ENCODE assay signal across 14 cellular contexts in genomic region chr11:122179966-122180365, GRCh38.
DNase-seq lines count a peak whose midpoint lies in the region; ATAC-seq and TF ChIP-seq lines count a peak whose summit lies in the region.
"Had no signal": no experiment of that assay in that cellular context is flagged by ENCODE, and none has a peak within 500 bp of the region (broad histone marks: within the 10 kb centered on the region; RNA-seq: fewer than 3 reads in every experiment).

No MANE protein-coding gene starts in this region.

- H3K79me2 ChIP-seq in ACC112 (ENCODE audit: control insufficient read depth, insufficient read depth, low read length, unreplicated experiment), result peaks cover 83% of the 10 kb centered on the region

- H3K27me3 ChIP-seq in ACC112 (ENCODE audit: insufficient read depth, low read length) (no peaks in the 10 kb centered on the region), RWPE2 (ENCODE audit: insufficient read depth, poor library complexity, severe bottlenecking) (no peaks in the 10 kb centered on the region), esophagus muscularis mucosa (no peaks in the 10 kb centered on the region), Peyer's patch (no peaks in the 10 kb centered on the region)

- CTCF ChIA-PET in activated CD4-positive, alpha-beta memory T cell treated with anti-CD3 and anti-CD28 coated beads, Interleukin-2, amount 10 ng/mL, durations not matched to agents 7 days and 5 days (lab: Charles Lee), result interaction anchor here (1.0 to 1.3 kb wide), 2 partner anchors 16 to 26 kb away, joined by 3 to 5 read pairs; no protein-coding TSS in a partner anchor

- H3K36me3 Mint-ChIP-seq in osteocyte (ENCODE audit: unreplicated experiment), result peaks cover 2% of the 10 kb centered on the region
- no peaks in the 10 kb centered on the region for H3K36me3 Mint-ChIP-seq in activated CD4-positive, alpha-beta memory T cell treated with anti-CD3 and anti-CD28 coated beads, Interleukin-2, amount 10 ng/mL, durations not matched to agents 7 days and 5 days (ENCODE audit: low read depth)

- H3K27ac ChIP-seq in ACC112 (ENCODE audit: low read depth, low read length) (peak overlapping the region; percentile 99), RWPE2 (ENCODE audit: poor library complexity, severe bottlenecking) (peak overlapping the region; percentile 99), esophagus muscularis mucosa (replicated peaks in 1 of 4) (peak overlapping the region; percentile 58 to 72 (median 68)), Peyer's patch (peak overlapping the region in 1 of 4 donors; percentile 15)

- peak overlapping the region; percentile 92 for H3K4me3 ChIP-seq in ACC112 (ENCODE audit: low read depth, low read length)
- peak overlapping the region; percentile 42 for H3K4me3 ChIP-seq in RWPE2 (ENCODE audit: severe bottlenecking)
- H3K4me3 ChIP-seq in esophagus muscularis mucosa, result peak overlapping the region in 1 of 4 donors; percentile 5
- no peak overlapping the region for H3K4me3 ChIP-seq in Peyer's patch

- H3K4me1 ChIP-seq in ACC112 (ENCODE audit: control insufficient read depth, insufficient read depth, low read length, unreplicated experiment), result peaks cover 66% of the 10 kb centered on the region
- peaks cover 51% of the 10 kb centered on the region for H3K4me1 ChIP-seq in RWPE2 (ENCODE audit: insufficient read depth, poor library complexity, severe bottlenecking)
- peaks cover 3 to 34% (median 30%) of the 10 kb centered on the region in 4 donors for H3K4me1 ChIP-seq in esophagus muscularis mucosa
- no peaks in the 10 kb centered on the region for H3K4me1 ChIP-seq in Peyer's patch

- WGBS in esophagus muscularis mucosa, result 42% methylated on average over 6 of the region's 6 CpGs

- intact Hi-C loops in esophagus muscularis mucosa (cut with DNase I), result no loop called here

- TF ChIP-seq POLR2A in esophagus muscularis mucosa (IDR thresholded peaks at IDR 0.05; ENCODE audit: low read depth) (no peak), Peyer's patch (IDR thresholded peaks at IDR 0.05) (no peak)

- peak overlapping the region; percentile 79 for H3K4me3 Mint-ChIP-seq in osteocyte (ENCODE audit: unreplicated experiment)
- no peak overlapping the region for H3K4me3 Mint-ChIP-seq in activated CD4-positive, alpha-beta memory T cell treated with anti-CD3 and anti-CD28 coated beads, Interleukin-2, amount 10 ng/mL, durations not matched to agents 7 days and 5 days

- H3K27ac Mint-ChIP-seq in osteocyte (ENCODE audit: unreplicated experiment), result peak overlapping the region; percentile 95
- no peak overlapping the region for H3K27ac Mint-ChIP-seq in activated CD4-positive, alpha-beta memory T cell treated with anti-CD3 and anti-CD28 coated beads, Interleukin-2, amount 10 ng/mL, durations not matched to agents 7 days and 5 days

- H3K4me1 Mint-ChIP-seq in osteocyte (ENCODE audit: unreplicated experiment), result peaks cover 80% of the 10 kb centered on the region
- H3K4me1 Mint-ChIP-seq in activated CD4-positive, alpha-beta memory T cell treated with anti-CD3 and anti-CD28 coated beads, Interleukin-2, amount 10 ng/mL, durations not matched to agents 7 days and 5 days, result no peaks in the 10 kb centered on the region

- TF ChIP-seq CTCF in RWPE2 (IDR thresholded peaks at IDR 0.05; ENCODE audit: poor library complexity, severe bottlenecking) (no peak), esophagus muscularis mucosa (IDR thresholded peaks at IDR 0.05) (no peak), osteocyte (IDR thresholded peaks at IDR 0.05) (no peak), Peyer's patch (IDR thresholded peaks at IDR 0.05) (no peak)

- no peak for ATAC-seq in RWPE2 (ENCODE audit: low read depth)
- no peak for ATAC-seq in HG02588 (IDR thresholded peaks at IDR 0.05; ENCODE audit: unreplicated experiment)
- ATAC-seq: HepG2 had no signal

- TF ChIP-seq EP300 in esophagus muscularis mucosa (IDR thresholded peaks at IDR 0.05), result no peak

- H3K9me3 ChIP-seq in RWPE2 (ENCODE audit: severe bottlenecking) (peaks cover 2% of the 10 kb centered on the region), esophagus muscularis mucosa (no peaks in the 10 kb centered on the region), Peyer's patch (no peaks in the 10 kb centered on the region)

- H2AFZ ChIP-seq in ACC112 (ENCODE audit: low read length, unreplicated experiment), result no peak overlapping the region

- H3K36me3 ChIP-seq in ACC112 (ENCODE audit: insufficient read depth, low read length) (peaks cover 59% of the 10 kb centered on the region), RWPE2 (ENCODE audit: low read depth) (peaks cover 56% of the 10 kb centered on the region), esophagus muscularis mucosa (no peaks in the 10 kb centered on the region), Peyer's patch (no peaks in the 10 kb centered on the region)

- POLR2A ChIA-PET in activated CD4-positive, alpha-beta memory T cell treated with anti-CD3 and anti-CD28 coated beads, Interleukin-2, amount 10 ng/mL, durations not matched to agents 7 days and 5 days (lab: Charles Lee), result no interaction called here

- H3K27me3 Mint-ChIP-seq in osteocyte (ENCODE audit: unreplicated experiment), result no peaks in the 10 kb centered on the region
- no peaks in the 10 kb centered on the region for H3K27me3 Mint-ChIP-seq in activated CD4-positive, alpha-beta memory T cell treated with anti-CD3 and anti-CD28 coated beads, Interleukin-2, amount 10 ng/mL, durations not matched to agents 7 days and 5 days

- H3K9me3 Mint-ChIP-seq in osteocyte (ENCODE audit: unreplicated experiment), result peaks cover 3% of the 10 kb centered on the region
- H3K9me3 Mint-ChIP-seq in activated CD4-positive, alpha-beta memory T cell treated with anti-CD3 and anti-CD28 coated beads, Interleukin-2, amount 10 ng/mL, durations not matched to agents 7 days and 5 days, result no peaks in the 10 kb centered on the region

- DNase-seq in RWPE2 (ENCODE audit: low spot score) (no peak), esophagus muscularis mucosa (ENCODE audit: extremely low spot score) (no peak), osteocyte (ENCODE audit: extremely low spot score, unreplicated experiment) (no peak), Peyer's patch (no peak), GM19240 (ENCODE audit: insufficient read length, low spot score) (no peak)
- DNase-seq in activated CD4-positive, alpha-beta memory T cell treated with anti-CD3 and anti-CD28 coated beads, Interleukin-2, amount 10 ng/mL, durations not matched to agents 7 days and 5 days, result no peak
- DNase-seq: activated CD4-positive, alpha-beta T cell treated with anti-CD3 and anti-CD28 coated beads, Interleukin-2, amount 50 U/mL, for 1 hour; NCI-H1048; SHP77 treated with DMSO at 0.1 percent for 48 hours; T-helper 9 cell; trophoblast cell had no signal

Comparison
In these comparisons a context has a peak if more than half of its experiments do, and no peak if none do; other contexts are left out.
1. H3K4me3 ChIP-seq: peak in ACC112 (single experiment) and RWPE2 (single experiment); none in Peyer's patch (0 of 4).